17 cellular contexts compared by ENCODE assay signal in genomic region chr7:159126496-159127345, GRCh38. TPM values are rescaled to one million over a fixed set of nuclear protein-coding genes. Genes with fewer than 3 reads are reported as not detected.
DNase-seq lines count a peak whose midpoint lies in the region; ATAC-seq and TF ChIP-seq lines count a peak whose summit lies in the region.
"Had no signal": no experiment of that assay in that cellular context is flagged by ENCODE, and none has a peak within 500 bp of the region (broad histone marks: within the 10 kb centered on the region; RNA-seq: fewer than 3 reads in every experiment).

No MANE protein-coding gene starts in this region.

- DNase-seq in activated T-cell treated with anti-CD3 and anti-CD28 coated beads, Interleukin-2, amount 50 U/mL, for 1 hour = peak; percentile 7
- DNase-seq in activated T-cell treated with anti-CD3 and anti-CD28 coated beads for 4 hours (no peak), A172 (ENCODE audit: low spot score) (peak; percentile 22), astrocyte of the hippocampus (ENCODE audit: low read depth, low spot score) (peak; percentile 13), glomerular visceral epithelial cell (ENCODE audit: extremely low spot score) (no peak), T-helper 1 cell (no peak)
- DNase-seq: H7, MM.1S, NCI-H1694 treated with DMSO at 0.1 percent for 48 hours, NCI-H345, NCI-H526 treated with DMSO at 0.1 percent for 48 hours, PC-3 had no signal

- no peak for TF ChIP-seq POLR2A in gastroesophageal sphincter (IDR thresholded peaks at IDR 0.05)

- no peaks in the 10 kb centered on the region for H3F3A ChIP-seq in neural cell (ENCODE audit: insufficient read depth, low read length, poor library complexity, severe bottlenecking)

- H3K4me2 ChIP-seq in neural cell (ENCODE audit: low read length) = no peak overlapping the region
- H3K4me2 ChIP-seq: A549 had no signal

- no peak overlapping the region for H3K27ac ChIP-seq in neural cell (ENCODE audit: low read length)
- no peak overlapping the region for H3K27ac ChIP-seq in gastroesophageal sphincter
- H3K27ac ChIP-seq: C4-2B had no signal

- H3K36me3 ChIP-seq in neural cell (ENCODE audit: insufficient read depth, low read length) (no peaks in the 10 kb centered on the region), gastroesophageal sphincter (no peaks in the 10 kb centered on the region)

- H3K4me3 ChIP-seq in neural cell (ENCODE audit: low read length) (no peak overlapping the region), gastroesophageal sphincter (no peak overlapping the region)
- H3K4me3 ChIP-seq: A549 had no signal

- H3K9me2 ChIP-seq in neural cell (ENCODE audit: insufficient read depth, low read length) = no peaks in the 10 kb centered on the region

- 70 to 80% methylated on average over 5 to 10 of the region's 20 CpGs for WGBS in gastroesophageal sphincter (ENCODE audit: low coverage in 1 of 2), 2 donors

- H3K9me3 ChIP-seq in neural cell (ENCODE audit: low read length) (no peaks in the 10 kb centered on the region), gastroesophageal sphincter (no peaks in the 10 kb centered on the region)
- H3K9me3 ChIP-seq: A549 had no signal

- no peak overlapping the region for H2AFZ ChIP-seq in neural cell (ENCODE audit: low read depth, low read length)

- TF ChIP-seq EP300 in neural cell (conservative IDR thresholded peaks at IDR 0.05; ENCODE audit: poor library complexity, severe bottlenecking) = no peak
- no peak for TF ChIP-seq EP300 in gastroesophageal sphincter (IDR thresholded peaks at IDR 0.05)

- H4K20me1 ChIP-seq in neural cell (ENCODE audit: insufficient read depth) = no peaks in the 10 kb centered on the region

- TF ChIP-seq CTCF in neural cell (IDR thresholded peaks at IDR 0.05; ENCODE audit: poor library complexity, severe bottlenecking) = no peak
- no peak for TF ChIP-seq CTCF in gastroesophageal sphincter (IDR thresholded peaks at IDR 0.05)

- no peaks in the 10 kb centered on the region for H3K79me2 ChIP-seq in neural cell (replicated peaks; ENCODE audit: insufficient read depth, low read length)

- no peak for ATAC-seq in gastroesophageal sphincter
- ATAC-seq: PC-3 had no signal

- TF ChIP-seq RAD21 in neural cell (conservative IDR thresholded peaks at IDR 0.05) = no peak

- H3K9ac ChIP-seq in neural cell (ENCODE audit: low read length) = no peak overlapping the region

- H3K27me3 ChIP-seq in neural cell (ENCODE audit: insufficient read depth, low read depth, low read length) (no peaks in the 10 kb centered on the region), gastroesophageal sphincter (peaks cover 11% of the 10 kb centered on the region)

- H3K4me1 ChIP-seq in gastroesophageal sphincter = peaks cover 0 to 17% (median 0%) of the 10 kb centered on the region in 3 donors

TF ChIP-seq in neural cell, 6 proteins besides CTCF, POLR2A, EP300 and RAD21:
- TF ChIP-seq SMC3 (conservative IDR thresholded peaks at IDR 0.05; ENCODE audit: poor library complexity) (no peak), EZH2 (IDR thresholded peaks at IDR 0.05; ENCODE audit: borderline replicate concordance, insufficient read depth, low read length, poor library complexity, severe bottlenecking) (no peak), REST (IDR thresholded peaks at IDR 0.05; ENCODE audit: borderline replicate concordance) (no peak), POLR2AphosphoS5 (IDR thresholded peaks at IDR 0.05) (peak; percentile 6), TAF1 (IDR thresholded peaks at IDR 0.05; ENCODE audit: low read depth) (no peak)

RNA-seq across cellular contexts. Expression of gene VIPR2, which starts 17.9 kb away (rescaled TPM):
- total RNA-seq in A172 (2014; rRNA removed; shearing (Covaris generic)) = 0.12 TPM in 1 of 2 replicates, not detected in the other
- polyA plus RNA-seq in neural cell = 0.51 and 1.0 TPM in 2 replicates
- 0.46 and 0.49 TPM in 2 replicates for polyA minus RNA-seq in neural cell
- total RNA-seq in gastroesophageal sphincter = 10 to 100 TPM; 13.3 to 52.5 (median 27.4) TPM
- total RNA-seq: HepG2, PC-3 had no signal
- polyA plus RNA-seq: A549, HepG2 had no signal

Comparison
In these comparisons a context has a peak if more than half of its experiments do, and no peak if none do; other contexts are left out.
1. DNase-seq: peak in activated T-cell treated with anti-CD3 and anti-CD28 coated beads, Interleukin-2, amount 50 U/mL, for 1 hour (single experiment), A172 (single experiment) and astrocyte of the hippocampus (single experiment); none in activated T-cell treated with anti-CD3 and anti-CD28 coated beads for 4 hours (single experiment), glomerular visceral epithelial cell (single experiment) and T-helper 1 cell (0 of 5).
2. RNA of gene VIPR2, which starts 17.9 kb away (total RNA-seq): 13.3 to 52.5 TPM in gastroesophageal sphincter; 0.12 TPM in A172; every median in the first group is over 10 times any median in the second.